ENCODE assay signal across 13 cellular contexts in genomic region chr7:31814187-31814586, GRCh38.
DNase-seq lines count a peak whose midpoint lies in the region; ATAC-seq and TF ChIP-seq lines count a peak whose summit lies in the region.
"Had no signal": no experiment of that assay in that cellular context is flagged by ENCODE, and none has a peak within 500 bp of the region (broad histone marks: within the 10 kb centered on the region; RNA-seq: fewer than 3 reads in every experiment).

No MANE protein-coding gene starts in this region.

- no peaks in the 10 kb centered on the region for H3K9me3 Mint-ChIP-seq in Calu3 (ENCODE audit: low read depth, unreplicated experiment)
- H3K9me3 Mint-ChIP-seq in activated CD4-positive, alpha-beta T cell treated with anti-CD3 and anti-CD28 coated beads for 36 hours (ENCODE audit: low read depth) = peaks cover 2% of the 10 kb centered on the region
- peaks cover 6% of the 10 kb centered on the region for H3K9me3 Mint-ChIP-seq in activated CD8-positive, alpha-beta T cell treated with anti-CD3 and anti-CD28 coated beads for 36 hours
- H3K9me3 Mint-ChIP-seq: activated naive CD8-positive, alpha-beta T cell treated with anti-CD3 and anti-CD28 coated beads for 36 hours had no signal

- TF ChIP-seq CTCF in Calu3 (IDR thresholded peaks at IDR 0.05; ENCODE audit: unreplicated experiment) (peak; percentile 75), astrocyte of the spinal cord (IDR thresholded peaks at IDR 0.05; ENCODE audit: low read depth, low read length) (peak; percentile 28)
- no peak for TF ChIP-seq CTCF in activated CD8-positive, alpha-beta T cell treated with anti-CD3 and anti-CD28 coated beads for 36 hours (IDR thresholded peaks at IDR 0.05)

- no TSS peak for BruUV-seq in Calu3 (replicated peaks; lab: Mats Ljungman, UMichigan)

- peak; percentile 69 for DNase-seq in Calu3
- DNase-seq in HT-29 (ENCODE audit: low spot score) = peak; percentile 57
- DNase-seq in astrocyte of the spinal cord (ENCODE audit: low read depth, low spot score) = peak; percentile 23
- peak; percentile 21 for DNase-seq in left kidney (ENCODE audit: low read depth, low spot score)
- no peak for DNase-seq in activated CD4-positive, alpha-beta T cell treated with anti-CD3 and anti-CD28 coated beads for 36 hours
- no peak for DNase-seq in NCI-H2107 (lab: John Stamatoyannopoulos, UW)
- no peak for DNase-seq in activated CD8-positive, alpha-beta T cell treated with anti-CD3 and anti-CD28 coated beads for 36 hours
- no peak for DNase-seq in NCI-H774 (lab: John Stamatoyannopoulos, UW)
- DNase-seq: activated CD4-positive, alpha-beta T cell treated with anti-CD3 and anti-CD28 coated beads, Interleukin-2, amount 50 U/mL, for 48 hours; activated naive CD8-positive, alpha-beta T cell treated with anti-CD3 and anti-CD28 coated beads for 36 hours; esophagus squamous epithelium; midbrain had no signal

- no peak overlapping the region for H3K4me3 ChIP-seq in astrocyte of the spinal cord (ENCODE audit: low read depth, low read length)
- H3K4me3 ChIP-seq: esophagus squamous epithelium, SJSA1 had no signal

- no peak for ATAC-seq in activated CD4-positive, alpha-beta T cell treated with anti-CD3 and anti-CD28 coated beads for 36 hours
- ATAC-seq in activated CD8-positive, alpha-beta T cell treated with anti-CD3 and anti-CD28 coated beads for 36 hours = no peak

- POLR2A ChIA-PET in activated CD4-positive, alpha-beta T cell treated with anti-CD3 and anti-CD28 coated beads for 36 hours (lab: Charles Lee) = no interaction called here
- POLR2A ChIA-PET in activated CD8-positive, alpha-beta T cell treated with anti-CD3 and anti-CD28 coated beads for 36 hours (lab: Charles Lee) = no interaction called here

- H3K4me3 Mint-ChIP-seq in Calu3 (ENCODE audit: low read depth, unreplicated experiment) = no peak overlapping the region
- H3K4me3 Mint-ChIP-seq in activated CD4-positive, alpha-beta T cell treated with anti-CD3 and anti-CD28 coated beads for 36 hours = no peak overlapping the region
- no peak overlapping the region for H3K4me3 Mint-ChIP-seq in activated CD8-positive, alpha-beta T cell treated with anti-CD3 and anti-CD28 coated beads for 36 hours
- H3K4me3 Mint-ChIP-seq: activated naive CD8-positive, alpha-beta T cell treated with anti-CD3 and anti-CD28 coated beads for 36 hours had no signal

- CTCF ChIA-PET in Calu3 (lab: Charles Lee) = interaction anchor here (0.7 to 4.4 kb wide), 12 partner anchors 31 to 390 kb away, joined by 3 to 29 read pairs (median 4); partner anchors contain the start of gene PDE1C
- CTCF ChIA-PET in activated CD4-positive, alpha-beta T cell treated with anti-CD3 and anti-CD28 coated beads for 36 hours (lab: Charles Lee) = no interaction called here
- CTCF ChIA-PET in activated CD8-positive, alpha-beta T cell treated with anti-CD3 and anti-CD28 coated beads for 36 hours (lab: Charles Lee) = no interaction called here

- H3K27ac Mint-ChIP-seq in Calu3 (ENCODE audit: unreplicated experiment) = no peak overlapping the region
- H3K27ac Mint-ChIP-seq in activated CD4-positive, alpha-beta T cell treated with anti-CD3 and anti-CD28 coated beads for 36 hours = no peak overlapping the region
- H3K27ac Mint-ChIP-seq in activated CD8-positive, alpha-beta T cell treated with anti-CD3 and anti-CD28 coated beads for 36 hours = no peak overlapping the region
- H3K27ac Mint-ChIP-seq: activated naive CD8-positive, alpha-beta T cell treated with anti-CD3 and anti-CD28 coated beads for 36 hours had no signal

- H3K36me3 Mint-ChIP-seq in Calu3 (ENCODE audit: insufficient read depth, unreplicated experiment) = no peaks in the 10 kb centered on the region
- no peaks in the 10 kb centered on the region for H3K36me3 Mint-ChIP-seq in activated CD4-positive, alpha-beta T cell treated with anti-CD3 and anti-CD28 coated beads for 36 hours (ENCODE audit: low read depth)
- H3K36me3 Mint-ChIP-seq in activated CD8-positive, alpha-beta T cell treated with anti-CD3 and anti-CD28 coated beads for 36 hours (ENCODE audit: low read depth) = no peaks in the 10 kb centered on the region
- H3K36me3 Mint-ChIP-seq: activated naive CD8-positive, alpha-beta T cell treated with anti-CD3 and anti-CD28 coated beads for 36 hours had no signal

- intact Hi-C loops in Calu3 (cut with micrococcal nuclease; ENCODE audit: unreplicated experiment) = loop anchor here (1.0 to 5.0 kb wide), 5 partner anchors 124 to 390 kb away; no protein-coding TSS in a partner anchor
- intact Hi-C loops in activated CD4-positive, alpha-beta T cell treated with anti-CD3 and anti-CD28 coated beads for 36 hours (cut with DNase I, micrococcal nuclease) = no loop called here
- intact Hi-C loops in activated CD8-positive, alpha-beta T cell treated with anti-CD3 and anti-CD28 coated beads for 36 hours (cut with micrococcal nuclease) = no loop called here

- H3K4me1 Mint-ChIP-seq in Calu3 (ENCODE audit: low read depth, unreplicated experiment) = peaks cover 32% of the 10 kb centered on the region
- no peaks in the 10 kb centered on the region for H3K4me1 Mint-ChIP-seq in activated CD4-positive, alpha-beta T cell treated with anti-CD3 and anti-CD28 coated beads for 36 hours
- no peaks in the 10 kb centered on the region for H3K4me1 Mint-ChIP-seq in activated CD8-positive, alpha-beta T cell treated with anti-CD3 and anti-CD28 coated beads for 36 hours (ENCODE audit: low read depth)
- H3K4me1 Mint-ChIP-seq: activated naive CD8-positive, alpha-beta T cell treated with anti-CD3 and anti-CD28 coated beads for 36 hours had no signal

- no peaks in the 10 kb centered on the region for H3K27me3 Mint-ChIP-seq in Calu3 (ENCODE audit: unreplicated experiment)
- no peaks in the 10 kb centered on the region for H3K27me3 Mint-ChIP-seq in activated CD4-positive, alpha-beta T cell treated with anti-CD3 and anti-CD28 coated beads for 36 hours
- no peaks in the 10 kb centered on the region for H3K27me3 Mint-ChIP-seq in activated CD8-positive, alpha-beta T cell treated with anti-CD3 and anti-CD28 coated beads for 36 hours
- H3K27me3 Mint-ChIP-seq: activated naive CD8-positive, alpha-beta T cell treated with anti-CD3 and anti-CD28 coated beads for 36 hours had no signal

- in situ Hi-C loops in astrocyte of the spinal cord (cut with HindIII; ENCODE audit: low sequenced_read_pairs) = no loop called here

Comparison
In these comparisons a context has a peak if more than half of its experiments do, and no peak if none do; other contexts are left out.
1. DNase-seq: peak in Calu3 (single experiment), HT-29 (single experiment), astrocyte of the spinal cord (single experiment) and left kidney (single experiment); none in activated CD4-positive, alpha-beta T cell treated with anti-CD3 and anti-CD28 coated beads for 36 hours (single experiment), NCI-H2107 (single experiment), activated CD8-positive, alpha-beta T cell treated with anti-CD3 and anti-CD28 coated beads for 36 hours (single experiment) and NCI-H774 (single experiment).